8 cellular contexts compared by ENCODE assay signal in the genomic region with DNA sequence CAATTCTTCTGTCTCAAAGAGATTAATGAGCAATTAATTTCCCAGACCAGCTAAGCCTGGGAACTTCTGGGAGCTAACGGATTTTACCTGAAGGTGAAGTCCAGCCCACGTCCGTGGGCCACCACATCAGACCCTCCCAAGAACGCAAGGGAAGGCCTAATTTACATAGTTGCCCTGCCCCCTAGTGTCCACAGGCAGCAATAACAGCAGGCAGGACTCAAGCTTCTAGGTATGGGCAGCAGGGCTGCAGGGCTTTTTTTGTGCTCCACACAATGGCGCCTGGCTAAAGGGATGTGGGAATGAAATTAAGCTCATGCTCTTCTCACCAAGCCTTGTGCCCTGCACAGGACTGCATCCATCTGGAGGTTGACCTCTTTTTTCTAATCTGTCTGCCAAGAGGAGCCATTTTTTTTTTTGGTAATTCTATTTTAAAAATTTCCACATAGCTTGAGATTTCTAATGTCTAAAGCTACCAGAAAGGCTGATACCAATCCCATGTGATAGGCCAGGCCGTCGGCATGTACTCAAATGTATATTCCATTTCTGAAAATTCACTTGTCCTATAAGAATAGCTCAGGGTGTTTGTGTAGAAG.
DNase-seq lines count a peak whose midpoint lies in the region; ATAC-seq and TF ChIP-seq lines count a peak whose summit lies in the region.

No MANE protein-coding gene starts in this region.

- ATAC-seq in GM21786 (IDR thresholded peaks at IDR 0.05; ENCODE audit: unreplicated experiment): peak; percentile 45
- ATAC-seq in body of pancreas: peak; percentile 59
- ATAC-seq in GM21528 (IDR thresholded peaks at IDR 0.05; ENCODE audit: low FRiP score, unreplicated experiment): no peak

- peak; percentile 56 to 74 (median 62) for TF ChIP-seq CTCF in body of pancreas (IDR thresholded peaks at IDR 0.05)

- H3K9me3 ChIP-seq in body of pancreas: no peaks in the 10 kb centered on the region

- intact Hi-C loops in body of pancreas (cut with DNase I): no loop called here

- H3K9me3 Mint-ChIP-seq in immature natural killer cell: peaks cover 0 to 1% (median 0%) of the 10 kb centered on the region in 6 donors

- H3K4me1 Mint-ChIP-seq in immature natural killer cell: no peaks in the 10 kb centered on the region

- no peaks in the 10 kb centered on the region for H3K4me1 ChIP-seq in body of pancreas

- TF ChIP-seq POLR2A in body of pancreas (IDR thresholded peaks at IDR 0.05): no peak

- no peak overlapping the region for H3K27ac Mint-ChIP-seq in immature natural killer cell

- no peaks in the 10 kb centered on the region for H3K36me3 Mint-ChIP-seq in immature natural killer cell

- no peak overlapping the region for H3K4me3 ChIP-seq in body of pancreas

- no peaks in the 10 kb centered on the region for H3K27me3 Mint-ChIP-seq in immature natural killer cell (ENCODE audit: low read depth in 3 of 3)

- H3K27ac ChIP-seq in body of pancreas: no peak overlapping the region

- peak; percentile 74 for DNase-seq in DMS53 (lab: John Stamatoyannopoulos, UW)
- peak; percentile 72 for DNase-seq in NAMALWA (ENCODE audit: low spot score)
- DNase-seq in T1000 (lab: John Stamatoyannopoulos, UW): peak; percentile 1
- DNase-seq in body of pancreas: peak; percentile 45 to 71 (median 54)
- peak; percentile 15 to 39 (median 39) for DNase-seq in immature natural killer cell
- peak; percentile 3 to 14 (median 10) for DNase-seq in stimulated activated CD4-positive, alpha-beta T cell treated with anti-CD3 and anti-CD28 coated beads, Interleukin-1b, Interleukin-23, amount 100 ng/mL, for 24 hours (ENCODE audit: low read depth in 4 of 4, low spot score in 1 of 4)

- WGBS in body of pancreas, 2 donors: 13 to 24% methylated on average over 6 to 7 of the region's 7 CpGs

- H3K36me3 ChIP-seq in body of pancreas (replicated peaks in 1 of 2; ENCODE audit: insufficient read depth in 1 of 2, low read depth in 2 of 2): no peaks in the 10 kb centered on the region

- H3K27me3 ChIP-seq in body of pancreas: no peaks in the 10 kb centered on the region

- H3K4me3 Mint-ChIP-seq in immature natural killer cell: no peak overlapping the region

Comparison
In these comparisons a context has a peak if more than half of its experiments do, and no peak if none do; other contexts are left out.
1. DNase-seq: peak in every context shown above with its lines; median percentile 74 in DMS53; 72 in NAMALWA; 54 in body of pancreas; 39 in immature natural killer cell; 10 in stimulated activated CD4-positive, alpha-beta T cell treated with anti-CD3 and anti-CD28 coated beads, Interleukin-1b, Interleukin-23, amount 100 ng/mL, for 24 hours; 1 in T1000.